1 cellular context compared by ENCODE assay signal in genomic region chr21:42990251-42990650, GRCh38.
TF ChIP-seq lines count a peak whose summit lies in the region.

No MANE protein-coding gene starts in this region.

TF ChIP-seq in K562, 482 proteins besides CTCF, POLR2A, EP300 and RAD21 (continued from another document):
- TF ChIP-seq ARID3A (IDR thresholded peaks at IDR 0.05; ENCODE audit: borderline replicate concordance, low read depth, low read length), result no peak
- no peak for TF ChIP-seq ZNF561 (CRISPR knock-in tag; conservative IDR thresholded peaks at IDR 0.05)
- TF ChIP-seq ZHX1 (conservative IDR thresholded peaks at IDR 0.05; ENCODE audit: low read length), result no peak
- no peak for TF ChIP-seq BCOR (IDR thresholded peaks at IDR 0.05)
- TF ChIP-seq ARID1B (IDR thresholded peaks at IDR 0.05), result peak; percentile 82
- TF ChIP-seq ZNF586 (CRISPR knock-in tag; conservative IDR thresholded peaks at IDR 0.05), result no peak
- TF ChIP-seq ZNF57 (CRISPR knock-in tag; IDR thresholded peaks at IDR 0.05), result no peak
- peak in 1 of 2 experiments; percentile 43; a peak in 2 of 4 replicates for TF ChIP-seq KDM1A (IDR thresholded peaks at IDR 0.05)
- no peak for TF ChIP-seq C11orf30 (IDR thresholded peaks at IDR 0.05; ENCODE audit: low read depth)
- no peak for TF ChIP-seq ETS1 (conservative IDR thresholded peaks at IDR 0.05; ENCODE audit: control insufficient read depth, low read depth, low read length)
- TF ChIP-seq CBFA2T2 (conservative IDR thresholded peaks at IDR 0.05), result peak; percentile 65
- peak; percentile 91 for TF ChIP-seq HMBOX1 (IDR thresholded peaks at IDR 0.05)
- TF ChIP-seq NR2C1 (IDR thresholded peaks at IDR 0.05), result 0 out of 2 replicates have a peak, but pooled peaks have one; percentile 13
- no peak for TF ChIP-seq NR2C1 (tag; IDR thresholded peaks at IDR 0.05)
- TF ChIP-seq ZNF280B (CRISPR knock-in tag; IDR thresholded peaks at IDR 0.05), result no peak
- no peak for TF ChIP-seq ZNF436 (CRISPR knock-in tag; IDR thresholded peaks at IDR 0.05)
